1 cellular context compared by ENCODE assay signal in the genomic region with DNA sequence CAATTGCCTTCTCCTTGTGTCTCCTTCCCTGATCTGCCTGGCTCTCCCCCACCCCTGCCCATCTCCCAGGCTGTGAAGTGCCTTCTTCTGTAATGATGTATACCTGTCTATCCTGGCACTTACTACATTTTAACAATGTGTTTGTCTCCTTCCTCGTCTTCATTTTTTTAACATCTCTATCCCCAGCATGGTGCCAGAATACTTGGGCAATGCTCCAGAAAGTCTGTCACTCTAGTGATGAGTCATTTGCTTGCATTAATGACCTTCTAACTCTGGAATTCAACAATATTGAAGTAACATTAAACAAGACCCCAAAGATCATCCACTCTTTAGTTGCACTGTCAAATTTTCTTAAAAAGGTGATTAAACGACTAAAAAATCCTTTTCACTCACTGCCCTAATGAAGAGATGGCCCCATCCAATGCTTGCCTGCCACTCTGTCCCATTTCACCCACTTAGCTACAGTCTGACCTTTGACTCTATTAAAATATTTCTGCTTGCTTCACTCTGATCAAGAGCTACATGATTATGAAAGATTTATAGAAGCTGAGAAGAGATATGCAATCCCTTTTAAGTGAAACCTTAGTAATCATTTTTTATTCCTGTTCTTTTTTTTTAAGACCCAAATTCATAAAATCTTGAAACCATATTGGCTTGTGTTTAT.
A peak's percentile ranks its signal among the peaks of the same experiment; 100 is the strongest.
TF ChIP-seq lines count a peak whose summit lies in the region.

No MANE protein-coding gene starts in this region.

TF ChIP-seq in HCT116, 20 proteins besides CTCF, POLR2A, EP300 and RAD21 (continued from another document):
- TF ChIP-seq CEBPB (IDR thresholded peaks at IDR 0.05; ENCODE audit: low read depth) (peak; percentile 42; the same call in 1 of the 2 replicates), EZH2 (IDR thresholded peaks at IDR 0.05) (no peak), SRF (IDR thresholded peaks at IDR 0.05; ENCODE audit: low read depth) (peak; percentile 39; the same call in 1 of the 2 replicates), EGR1 (IDR thresholded peaks at IDR 0.05; ENCODE audit: low read depth) (no peak), ELF1 (IDR thresholded peaks at IDR 0.05; ENCODE audit: borderline replicate concordance, low read depth) (no peak), SIN3A (IDR thresholded peaks at IDR 0.05; ENCODE audit: low read depth) (no peak; the same call in 1 of the 2 replicates), FOSL1 (IDR thresholded peaks at IDR 0.05; ENCODE audit: low read depth) (peak; percentile 89), POLR2AphosphoS5 (IDR thresholded peaks at IDR 0.05; ENCODE audit: low read depth, low read length) (no peak), YY1 (IDR thresholded peaks at IDR 0.05; ENCODE audit: extremely low read depth, insufficient replicate concordance, low read depth, low read length) (no peak), CBX3 (IDR thresholded peaks at IDR 0.05; ENCODE audit: low read depth) (peak; percentile 77; the same call in 1 of the 2 replicates), EZH2phosphoT487 (IDR thresholded peaks at IDR 0.05; ENCODE audit: borderline replicate concordance) (no peak), ZFX (IDR thresholded peaks at IDR 0.05) (no peak), JUND (IDR thresholded peaks at IDR 0.05) (peak; percentile 80), SP1 (IDR thresholded peaks at IDR 0.05; ENCODE audit: low read depth) (peak; percentile 56)
- TF ChIP-seq, protein P1, sequence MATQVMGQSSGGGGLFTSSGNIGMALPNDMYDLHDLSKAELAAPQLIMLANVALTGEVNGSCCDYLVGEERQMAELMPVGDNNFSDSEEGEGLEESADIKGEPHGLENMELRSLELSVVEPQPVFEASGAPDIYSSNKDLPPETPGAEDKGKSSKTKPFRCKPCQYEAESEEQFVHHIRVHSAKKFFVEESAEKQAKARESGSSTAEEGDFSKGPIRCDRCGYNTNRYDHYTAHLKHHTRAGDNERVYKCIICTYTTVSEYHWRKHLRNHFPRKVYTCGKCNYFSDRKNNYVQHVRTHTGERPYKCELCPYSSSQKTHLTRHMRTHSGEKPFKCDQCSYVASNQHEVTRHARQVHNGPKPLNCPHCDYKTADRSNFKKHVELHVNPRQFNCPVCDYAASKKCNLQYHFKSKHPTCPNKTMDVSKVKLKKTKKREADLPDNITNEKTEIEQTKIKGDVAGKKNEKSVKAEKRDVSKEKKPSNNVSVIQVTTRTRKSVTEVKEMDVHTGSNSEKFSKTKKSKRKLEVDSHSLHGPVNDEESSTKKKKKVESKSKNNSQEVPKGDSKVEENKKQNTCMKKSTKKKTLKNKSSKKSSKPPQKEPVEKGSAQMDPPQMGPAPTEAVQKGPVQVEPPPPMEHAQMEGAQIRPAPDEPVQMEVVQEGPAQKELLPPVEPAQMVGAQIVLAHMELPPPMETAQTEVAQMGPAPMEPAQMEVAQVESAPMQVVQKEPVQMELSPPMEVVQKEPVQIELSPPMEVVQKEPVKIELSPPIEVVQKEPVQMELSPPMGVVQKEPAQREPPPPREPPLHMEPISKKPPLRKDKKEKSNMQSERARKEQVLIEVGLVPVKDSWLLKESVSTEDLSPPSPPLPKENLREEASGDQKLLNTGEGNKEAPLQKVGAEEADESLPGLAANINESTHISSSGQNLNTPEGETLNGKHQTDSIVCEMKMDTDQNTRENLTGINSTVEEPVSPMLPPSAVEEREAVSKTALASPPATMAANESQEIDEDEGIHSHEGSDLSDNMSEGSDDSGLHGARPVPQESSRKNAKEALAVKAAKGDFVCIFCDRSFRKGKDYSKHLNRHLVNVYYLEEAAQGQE (IDR thresholded peaks at IDR 0.05; ENCODE audit: low read depth): no peak
- TF ChIP-seq, protein P2, sequence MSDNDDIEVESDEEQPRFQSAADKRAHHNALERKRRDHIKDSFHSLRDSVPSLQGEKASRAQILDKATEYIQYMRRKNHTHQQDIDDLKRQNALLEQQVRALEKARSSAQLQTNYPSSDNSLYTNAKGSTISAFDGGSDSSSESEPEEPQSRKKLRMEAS (IDR thresholded peaks at IDR 0.05): no peak
TF ChIP-seq in HCT116: peak in this region for 7.
